In genomic region chr2:135745545-135745944, GRCh38 we compare ENCODE assay signal across 16 cellular contexts. TPM values are rescaled to one million over a fixed set of nuclear protein-coding genes. Genes with fewer than 3 reads are reported as not detected.
DNase-seq lines count a peak whose midpoint lies in the region; ATAC-seq, FAIRE-seq and TF ChIP-seq lines count a peak whose summit lies in the region.
"Had no signal": no experiment of that assay in that cellular context is flagged by ENCODE, and none has a peak within 500 bp of the region (broad histone marks: within the 10 kb centered on the region; RNA-seq: fewer than 3 reads in every experiment).

No MANE protein-coding gene starts in this region.

- no peak overlapping the region for H2AFZ ChIP-seq in keratinocyte (ENCODE audit: control insufficient read depth, low read length)

- dilution Hi-C loops in keratinocyte (cut with MboI; ENCODE audit: extremely low pct_ligation_motif_present, low sequenced_read_pairs): no loop called here

- DNase-seq in A172 (ENCODE audit: low spot score): peak; percentile 78
- peak; percentile 73 for DNase-seq in HCEC 1CT
- no peak for DNase-seq in brain microvascular endothelial cell
- DNase-seq in keratinocyte (ENCODE audit: low read depth, low spot score): no peak
- DNase-seq in omental fat pad (ENCODE audit: low spot score): no peak
- no peak for DNase-seq in activated CD4-positive, alpha-beta T cell treated with anti-CD3 and anti-CD28 coated beads for 4 hours
- no peak for DNase-seq in NK-92 (lab: John Stamatoyannopoulos, UW; ENCODE audit: unreplicated experiment)
- DNase-seq: ACHN; effector CD4-positive, alpha-beta T cell; NCI-H1105; NCI-H524 treated with DMSO at 0.1 percent for 48 hours; sigmoid colon; WERI-Rb-1 had no signal

- H3K9me1 ChIP-seq in keratinocyte (ENCODE audit: control insufficient read depth, extremely low read depth, insufficient read depth, low read length): peaks cover 3% of the 10 kb centered on the region

- ATAC-seq in omental fat pad (ENCODE audit: low FRiP score) (no peak), GM21447 (IDR thresholded peaks at IDR 0.05; ENCODE audit: unreplicated experiment) (no peak)

- H3K36me3 ChIP-seq in brain microvascular endothelial cell (replicated peaks): peaks cover 3% of the 10 kb centered on the region
- peaks cover 0 to 11% of the 10 kb centered on the region in 2 experiments for H3K36me3 ChIP-seq in keratinocyte (ENCODE audit: control insufficient read depth in 2 of 2, extremely low read depth in 1 of 2, insufficient read depth in 2 of 2, low read length in 2 of 2)

- peak overlapping the region; percentile 42 for H3K9ac ChIP-seq in keratinocyte (ENCODE audit: control insufficient read depth, extremely low read depth, insufficient read depth, low read length)

- peak overlapping the region; percentile 98 for H3K4me2 ChIP-seq in keratinocyte (ENCODE audit: control insufficient read depth, extremely low read depth, insufficient read depth, low read depth, low read length)

- H3K27me3 ChIP-seq in brain microvascular endothelial cell (replicated peaks): no peaks in the 10 kb centered on the region
- no peaks in the 10 kb centered on the region for H3K27me3 ChIP-seq in keratinocyte (ENCODE audit: control insufficient read depth, extremely low read depth, insufficient read depth, low read length)
- H3K27me3 ChIP-seq: sigmoid colon had no signal

- FAIRE-seq in keratinocyte (lab: Jason Lieb, UNC): no peak
- FAIRE-seq: G401.6 had no signal

- no peak for TF ChIP-seq CTCF in brain microvascular endothelial cell (IDR thresholded peaks at IDR 0.05; ENCODE audit: low read depth, low read length, missing control alignments)
- no peak for TF ChIP-seq CTCF in keratinocyte (optimal IDR thresholded peaks at IDR 0.05 in 1 of 3, IDR thresholded peaks at IDR 0.05 in 1 of 3, conservative IDR thresholded peaks at IDR 0.05 in 1 of 3; ENCODE audit: extremely low read depth in 1 of 3, insufficient read depth in 2 of 3, low read length in 3 of 3)
- no peak for TF ChIP-seq CTCF in omental fat pad (IDR thresholded peaks at IDR 0.05)

- peak overlapping the region; percentile 33 for H3K27ac ChIP-seq in brain microvascular endothelial cell
- H3K27ac ChIP-seq in keratinocyte (ENCODE audit: control insufficient read depth, insufficient read depth, low read length): peak overlapping the region; percentile 97
- H3K27ac ChIP-seq: sigmoid colon, thoracic aorta, WERI-Rb-1 had no signal

- H3K4me1 ChIP-seq in keratinocyte (ENCODE audit: control insufficient read depth, extremely low read depth, insufficient read depth, low read length): peaks cover 28% of the 10 kb centered on the region

- in situ Hi-C loops in brain microvascular endothelial cell (cut with HindIII; ENCODE audit: low pct_ligation_motif_present, low sequenced_read_pairs): no loop called here

- H3K4me3 ChIP-seq in brain microvascular endothelial cell (ENCODE audit: low read depth, low read length) (no peak overlapping the region), keratinocyte (ENCODE audit: control insufficient read depth in 2 of 3, extremely low read depth in 1 of 3, insufficient read depth in 2 of 3, low read depth in 1 of 3, low read length in 3 of 3) (no peak overlapping the region)
- H3K4me3 ChIP-seq: sigmoid colon, thoracic aorta had no signal

- H4K20me1 ChIP-seq in keratinocyte (ENCODE audit: control insufficient read depth, extremely low read depth, insufficient read depth, low read length): no peaks in the 10 kb centered on the region

- no peaks in the 10 kb centered on the region for H3K9me3 ChIP-seq in keratinocyte (ENCODE audit: control insufficient read depth, low read depth, low read length)
- H3K9me3 ChIP-seq: sigmoid colon, thoracic aorta had no signal

- peaks cover 64% of the 10 kb centered on the region for H3K79me2 ChIP-seq in keratinocyte (ENCODE audit: control insufficient read depth, insufficient read depth, low read length)

RNA-seq across cellular contexts. Expression of gene UBXN4, which starts 3.9 kb away (rescaled TPM):
- 101 and 114 TPM in 2 replicates for total RNA-seq in A172 (2014; rRNA removed; shearing (Covaris generic))
- polyA plus RNA-seq in keratinocyte: 51.8 to 92.2 TPM (median 70.9 TPM) in 3 replicates
- polyA plus RNA-seq in keratinocyte (2011; ENCODE audit: low read depth): 63.3 TPM
- polyA plus RNA-seq in keratinocyte (2011; cell fraction: cytosol; rRNA removed): 31.4 and 93.4 TPM in 2 replicates
- 102 and 118 TPM in 2 replicates for polyA plus RNA-seq in keratinocyte (2011; cell fraction: nucleus; rRNA removed)
- 46.5 and 50.3 TPM in 2 replicates for polyA plus RNA-seq in keratinocyte (2012; ENCODE audit: low replicate concordance)
- 14.2 to 55.4 TPM (median 42.0 TPM) in 3 replicates for polyA minus RNA-seq in keratinocyte
- 73.5 TPM for polyA minus RNA-seq in keratinocyte (2011; cell fraction: cytosol; rRNA and poly(A)+ RNA removed)
- polyA minus RNA-seq in keratinocyte (2011; cell fraction: nucleus; rRNA and poly(A)+ RNA removed): 35.8 and 71.8 TPM in 2 replicates
- total RNA-seq in omental fat pad: 10 to 100 TPM; 60.1 to 86.7 (median 75.1) TPM

Comparison
In these comparisons a context has a peak if more than half of its experiments do, and no peak if none do; other contexts are left out.
1. DNase-seq: peak in A172 (single experiment) and HCEC 1CT (single experiment); none in brain microvascular endothelial cell (single experiment), keratinocyte (single experiment), omental fat pad (single experiment), activated CD4-positive, alpha-beta T cell treated with anti-CD3 and anti-CD28 coated beads for 4 hours (0 of 2) and NK-92 (single experiment).